In genomic region chr13:27476943-27477681, GRCh38 we compare ENCODE assay signal across 1 cellular context.
TF ChIP-seq lines count a peak whose summit lies in the region.

No MANE protein-coding gene starts in this region.

TF ChIP-seq in GM23338, 12 proteins besides CTCF, POLR2A, EP300 and RAD21 (continued from another document):
- TF ChIP-seq REST (IDR thresholded peaks at IDR 0.05; ENCODE audit: unreplicated experiment) = no peak
- no peak for TF ChIP-seq ETS1 (IDR thresholded peaks at IDR 0.05)
- TF ChIP-seq ZNF462 (CRISPR knock-in tag; IDR thresholded peaks at IDR 0.05) = no peak
- TF ChIP-seq ZNF331 (CRISPR knock-in tag; IDR thresholded peaks at IDR 0.05; ENCODE audit: low read depth) = no peak
- no peak for TF ChIP-seq ZNF114 (CRISPR knock-in tag; IDR thresholded peaks at IDR 0.05)
